18 cellular contexts compared by ENCODE assay signal in the genomic region with DNA sequence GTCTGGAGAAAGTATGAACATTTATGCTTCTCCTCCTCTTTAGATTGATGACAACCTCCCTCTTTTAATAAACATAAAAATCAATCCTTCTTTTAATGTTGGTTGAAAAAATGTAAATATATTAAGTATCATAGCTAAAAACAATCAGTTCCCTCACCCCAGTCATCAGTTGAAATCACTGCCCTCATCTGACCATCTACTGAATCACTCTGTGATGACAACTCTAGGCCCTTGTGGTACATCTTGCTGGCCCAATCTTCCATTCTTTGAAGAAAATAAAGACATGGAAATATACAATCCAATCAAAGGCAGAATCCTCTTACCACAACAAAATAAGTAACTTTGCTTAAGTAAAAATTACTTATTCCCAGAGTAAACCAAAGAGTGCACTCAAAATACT. TPM values are rescaled to one million over a fixed set of nuclear protein-coding genes. Genes with fewer than 3 reads are reported as not detected.
DNase-seq lines count a peak whose midpoint lies in the region.
"Had no signal": no experiment of that assay in that cellular context is flagged by ENCODE, and none has a peak within 500 bp of the region (broad histone marks: within the 10 kb centered on the region; RNA-seq: fewer than 3 reads in every experiment).

No MANE protein-coding gene starts in this region.

- H2BK15ac ChIP-seq in mesendoderm (replicated peaks; ENCODE audit: low read depth) = no peak overlapping the region

- H2BK120ac ChIP-seq in mesendoderm (ENCODE audit: low read depth, low read length) = no peak overlapping the region

- H3K27me3 ChIP-seq in GM23248 (replicated peaks; ENCODE audit: insufficient read depth) = no peaks in the 10 kb centered on the region
- H3K27me3 ChIP-seq in mesendoderm (ENCODE audit: insufficient read depth, low read length, poor library complexity) = no peaks in the 10 kb centered on the region
- H3K27me3 ChIP-seq: SJCRH30 had no signal

- no peaks in the 10 kb centered on the region; the same call in 1 of the 2 replicates for H3K36me3 ChIP-seq in GM23248 (ENCODE audit: low read depth)
- no peaks in the 10 kb centered on the region for H3K36me3 ChIP-seq in mesendoderm (ENCODE audit: control insufficient read depth, insufficient read depth, low read length)

- H3K18ac ChIP-seq in mesendoderm (ENCODE audit: low read length) = no peak overlapping the region

- H3K27ac ChIP-seq in GM23248 (peak overlapping the region; percentile 36), mesendoderm (ENCODE audit: low read depth, low read length) (no peak overlapping the region)
- H3K27ac ChIP-seq: RWPE1, SJCRH30 had no signal

- H3K79me1 ChIP-seq in mesendoderm (ENCODE audit: low read length) = peaks cover 5% of the 10 kb centered on the region

- H4K8ac ChIP-seq in mesendoderm (ENCODE audit: low read depth, low read length) = no peak overlapping the region

- no peak overlapping the region for H3K23ac ChIP-seq in mesendoderm (ENCODE audit: low read length)

- in situ Hi-C loops in GM23248 (cut with MboI) = no loop called here

- no peaks in the 10 kb centered on the region for H3K9me3 ChIP-seq in GM23248 (ENCODE audit: low read depth)
- H3K9me3 ChIP-seq: SJCRH30 had no signal

- H2AK5ac ChIP-seq in mesendoderm (ENCODE audit: low read length) = no peak overlapping the region

- peaks cover 29% of the 10 kb centered on the region for H3K4me1 ChIP-seq in GM23248 (ENCODE audit: insufficient read depth)
- peaks cover 4% of the 10 kb centered on the region for H3K4me1 ChIP-seq in mesendoderm (ENCODE audit: control insufficient read depth, low read depth, low read length)
- H3K4me1 ChIP-seq: SJCRH30 had no signal

- H4K5ac ChIP-seq in mesendoderm (ENCODE audit: low read length) = no peak overlapping the region

- peaks cover 23% of the 10 kb centered on the region for H3F3A ChIP-seq in GM23248 (ENCODE audit: insufficient read depth)

- no peak overlapping the region for H2BK5ac ChIP-seq in mesendoderm (ENCODE audit: low read length)

- H3K4me2 ChIP-seq in GM23248 (ENCODE audit: unreplicated experiment) (peak overlapping the region; percentile 21), mesendoderm (ENCODE audit: low read length) (no peak overlapping the region)

- peak; percentile 17 for DNase-seq in AG20443 (ENCODE audit: low spot score)
- peak; percentile 61 for DNase-seq in GM23248
- peak; percentile 43 for DNase-seq in amniotic epithelial cell (ENCODE audit: low read depth)
- DNase-seq in iris pigment epithelial cell (ENCODE audit: low read depth) = peak; percentile 43
- DNase-seq in mesendoderm = no peak
- no peak for DNase-seq in retina
- DNase-seq in T-helper 2 cell = no peak
- DNase-seq in iPS-NIHi7 (ENCODE audit: extremely low spot score) = no peak
- DNase-seq: ACHN, DMS153, EL, NCI-H1436, NCI-H2081 treated with DMSO at 0.1 percent for 48 hours, NCI-H2227 treated with DMSO at 0.1 percent for 48 hours, NCI-H526, OCI-M1, SJCRH30 had no signal

- H2AFZ ChIP-seq in GM23248 = no peak overlapping the region

- H4K20me1 ChIP-seq in GM23248 (ENCODE audit: insufficient read depth) = no peaks in the 10 kb centered on the region

- H3K4ac ChIP-seq in mesendoderm (ENCODE audit: low read depth, low read length) = no peak overlapping the region

- H3K79me2 ChIP-seq in GM23248 (ENCODE audit: insufficient read depth) (peaks cover 100% of the 10 kb centered on the region), mesendoderm (ENCODE audit: control insufficient read depth, insufficient read depth, low read length) (peaks cover 21% of the 10 kb centered on the region)

- no peak overlapping the region for H3K4me3 ChIP-seq in GM23248
- H3K4me3 ChIP-seq in mesendoderm (ENCODE audit: low read length) = no peak overlapping the region
- H3K4me3 ChIP-seq: SJCRH30 had no signal

- no peaks in the 10 kb centered on the region for H3K9me2 ChIP-seq in GM23248 (ENCODE audit: insufficient read depth)

- H3K9ac ChIP-seq in GM23248 (no peak overlapping the region), mesendoderm (ENCODE audit: low read length) (no peak overlapping the region)

- no peak overlapping the region for H3K56ac ChIP-seq in mesendoderm (ENCODE audit: low read length)

RNA-seq across cellular contexts. Expression of a gene that starts 6.4 kb away (rescaled TPM):
- 40.9 and 52.4 TPM in 2 replicates for total RNA-seq in GM23248 (2014; rRNA removed; shearing (Covaris generic))
- polyA plus RNA-seq in GM23248 (2016; fragmentation: Nextera tagmentation; extraction: Ambion mirVana) = 43.3 and 44.1 TPM in 2 replicates
- 25.9 TPM for polyA plus RNA-seq in mesendoderm (2013, experiment 1 of 2)
- polyA plus RNA-seq in mesendoderm (2013, experiment 2 of 2) = 25.8 TPM

RNA-seq across cellular contexts. Expression of a gene that starts 6.5 kb away (rescaled TPM):
- total RNA-seq in GM23248 (2014; rRNA removed; shearing (Covaris generic)) = 1.8 and 4.1 TPM in 2 replicates
- 1.8 and 2.1 TPM in 2 replicates for polyA plus RNA-seq in GM23248 (2016; fragmentation: Nextera tagmentation; extraction: Ambion mirVana)
- polyA plus RNA-seq in mesendoderm (2013, experiment 1 of 2) = 0.48 TPM
- polyA plus RNA-seq in mesendoderm (2013, experiment 2 of 2) = 0.50 TPM

Comparison
In these comparisons a context has a peak if more than half of its experiments do, and no peak if none do; other contexts are left out.
1. DNase-seq: peak in AG20443 (single experiment), GM23248 (single experiment), amniotic epithelial cell (single experiment) and iris pigment epithelial cell (single experiment); none in mesendoderm (single experiment), retina (single experiment), T-helper 2 cell (0 of 5) and iPS-NIHi7 (single experiment).